ENCODE assay signal across 10 cellular contexts in genomic region chr14:74402264-74403251, GRCh38. TPM values are rescaled to one million over a fixed set of nuclear protein-coding genes. Genes with fewer than 3 reads are reported as not detected.
DNase-seq lines count a peak whose midpoint lies in the region; ATAC-seq and TF ChIP-seq lines count a peak whose summit lies in the region.
"Had no signal": no experiment of that assay in that cellular context is flagged by ENCODE, and none has a peak within 500 bp of the region (broad histone marks: within the 10 kb centered on the region; RNA-seq: fewer than 3 reads in every experiment).

No MANE protein-coding gene starts in this region.

- H3K36me3 ChIP-seq in KMS-11 (ENCODE audit: insufficient read depth), result no peaks in the 10 kb centered on the region
- no peaks in the 10 kb centered on the region for H3K36me3 ChIP-seq in trophoblast cell (ENCODE audit: control insufficient read depth in 1 of 2, insufficient read depth in 2 of 2, low read length in 2 of 2)

- H3K23ac ChIP-seq in trophoblast cell (ENCODE audit: low read length), result no peak overlapping the region

- no peak for ATAC-seq in activated CD8-positive, alpha-beta T cell treated with anti-CD3 and anti-CD28 coated beads, Interleukin-2, amount 10 ng/mL, durations not matched to agents 7 days and 5 days
- no peak for ATAC-seq in activated CD8-positive, alpha-beta T cell treated with anti-CD3 and anti-CD28 coated beads for 36 hours
- ATAC-seq in HG03520 (IDR thresholded peaks at IDR 0.05; ENCODE audit: unreplicated experiment) (no peak), HG02798 (IDR thresholded peaks at IDR 0.05; ENCODE audit: poor library complexity, unreplicated experiment) (no peak)
- ATAC-seq: PC-3 had no signal

- no peaks in the 10 kb centered on the region for H4K20me1 ChIP-seq in KMS-11 (ENCODE audit: insufficient read depth)

- H4K91ac ChIP-seq in trophoblast cell (ENCODE audit: low read depth, low read length), result peak overlapping the region; percentile 15

- H2BK12ac ChIP-seq in trophoblast cell (ENCODE audit: low read length), result no peak overlapping the region

- CTCF ChIA-PET in activated CD8-positive, alpha-beta T cell treated with anti-CD3 and anti-CD28 coated beads, Interleukin-2, amount 10 ng/mL, durations not matched to agents 7 days and 5 days (lab: Charles Lee), result no interaction called here
- CTCF ChIA-PET in activated CD8-positive, alpha-beta T cell treated with anti-CD3 and anti-CD28 coated beads for 36 hours (lab: Charles Lee), result no interaction called here

- H2BK120ac ChIP-seq in trophoblast cell (ENCODE audit: insufficient read depth, low read length, poor library complexity), result no peak overlapping the region

- no peak overlapping the region for H2BK5ac ChIP-seq in trophoblast cell (ENCODE audit: low read depth, low read length, poor library complexity)

- H3K9ac ChIP-seq in KMS-11, result peak overlapping the region; percentile 56; the same call in 1 of the 2 replicates
- H3K9ac ChIP-seq in trophoblast cell (ENCODE audit: low read length), result no peak overlapping the region

- H3K4me3 ChIP-seq in KMS-11 (IDR thresholded peaks at IDR 0.05; ENCODE audit: insufficient read depth, low read depth, low read length) (no peak overlapping the region), trophoblast cell (ENCODE audit: low read depth, low read length) (no peak overlapping the region)

- POLR2A ChIA-PET in activated CD8-positive, alpha-beta T cell treated with anti-CD3 and anti-CD28 coated beads, Interleukin-2, amount 10 ng/mL, durations not matched to agents 7 days and 5 days (lab: Charles Lee), result interaction anchor here (0.6 to 1.5 kb wide), 3 partner anchors 12 to 361 kb away, joined by 3 to 4 read pairs (median 3); no protein-coding TSS in a partner anchor
- POLR2A ChIA-PET in activated CD8-positive, alpha-beta T cell treated with anti-CD3 and anti-CD28 coated beads for 36 hours (lab: Charles Lee), result interaction anchor here (0.8 kb wide), 1 partner anchor 36 kb away, joined by 3 read pairs; no protein-coding TSS in a partner anchor

- no peak overlapping the region for H3K18ac ChIP-seq in trophoblast cell (ENCODE audit: low read length)

- DNase-seq in activated CD8-positive, alpha-beta T cell treated with anti-CD3 and anti-CD28 coated beads, Interleukin-2, amount 10 ng/mL, durations not matched to agents 7 days and 5 days, result peak; percentile 28
- DNase-seq in activated CD8-positive, alpha-beta T cell treated with anti-CD3 and anti-CD28 coated beads for 36 hours, result no peak
- no peak for DNase-seq in activated naive CD8-positive, alpha-beta T cell treated with anti-CD3 and anti-CD28 coated beads for 36 hours
- peak in 1 of 2 donors; percentile 30 for DNase-seq in trophoblast cell
- DNase-seq in NCI-H82 (lab: John Stamatoyannopoulos, UW), result no peak
- DNase-seq: NCI-H1092 treated with DMSO at 0.1 percent for 48 hours, PC-3 had no signal

- no peak overlapping the region for H4K8ac ChIP-seq in trophoblast cell (ENCODE audit: low read depth, low read length)

- H3K27ac ChIP-seq in KMS-11 (peak overlapping the region; percentile 77), trophoblast cell (ENCODE audit: low read depth, low read length) (no peak overlapping the region)

- H3K79me2 ChIP-seq in KMS-11 (ENCODE audit: insufficient read depth, low read depth), result no peaks in the 10 kb centered on the region
- H3K79me2 ChIP-seq in trophoblast cell (ENCODE audit: control insufficient read depth, insufficient read depth, low read length, poor library complexity), result no peaks in the 10 kb centered on the region

- H3K9me3 Mint-ChIP-seq in activated CD8-positive, alpha-beta T cell treated with anti-CD3 and anti-CD28 coated beads, Interleukin-2, amount 10 ng/mL, durations not matched to agents 7 days and 5 days (ENCODE audit: insufficient read depth), result no peaks in the 10 kb centered on the region
- no peaks in the 10 kb centered on the region for H3K9me3 Mint-ChIP-seq in activated CD8-positive, alpha-beta T cell treated with anti-CD3 and anti-CD28 coated beads for 36 hours
- no peaks in the 10 kb centered on the region for H3K9me3 Mint-ChIP-seq in activated naive CD8-positive, alpha-beta T cell treated with anti-CD3 and anti-CD28 coated beads for 36 hours

- no peaks in the 10 kb centered on the region for H3K36me3 Mint-ChIP-seq in activated CD8-positive, alpha-beta T cell treated with anti-CD3 and anti-CD28 coated beads, Interleukin-2, amount 10 ng/mL, durations not matched to agents 7 days and 5 days (ENCODE audit: low read depth)
- no peaks in the 10 kb centered on the region for H3K36me3 Mint-ChIP-seq in activated CD8-positive, alpha-beta T cell treated with anti-CD3 and anti-CD28 coated beads for 36 hours (ENCODE audit: low read depth)
- no peaks in the 10 kb centered on the region for H3K36me3 Mint-ChIP-seq in activated naive CD8-positive, alpha-beta T cell treated with anti-CD3 and anti-CD28 coated beads for 36 hours

- H3K4me1 ChIP-seq in KMS-11 (ENCODE audit: low read depth, poor library complexity, severe bottlenecking) (peaks cover 26% of the 10 kb centered on the region), trophoblast cell (ENCODE audit: control insufficient read depth in 1 of 2, insufficient read depth in 2 of 2, low read length in 2 of 2) (peaks cover 7 to 15% of the 10 kb centered on the region in 2 experiments)

- no peak for TF ChIP-seq CTCF in activated CD8-positive, alpha-beta T cell treated with anti-CD3 and anti-CD28 coated beads for 36 hours (IDR thresholded peaks at IDR 0.05)
- no peak for TF ChIP-seq CTCF in KMS-11 (conservative IDR thresholded peaks at IDR 0.05; ENCODE audit: low read depth, low read length)

- peaks cover 13% of the 10 kb centered on the region for H3K27me3 Mint-ChIP-seq in activated CD8-positive, alpha-beta T cell treated with anti-CD3 and anti-CD28 coated beads, Interleukin-2, amount 10 ng/mL, durations not matched to agents 7 days and 5 days (ENCODE audit: low read depth)
- no peaks in the 10 kb centered on the region for H3K27me3 Mint-ChIP-seq in activated CD8-positive, alpha-beta T cell treated with anti-CD3 and anti-CD28 coated beads for 36 hours
- no peaks in the 10 kb centered on the region for H3K27me3 Mint-ChIP-seq in activated naive CD8-positive, alpha-beta T cell treated with anti-CD3 and anti-CD28 coated beads for 36 hours

- peak overlapping the region; percentile 8 for H3K14ac ChIP-seq in trophoblast cell (ENCODE audit: low read length)

- H3K9me3 ChIP-seq in trophoblast cell (ENCODE audit: insufficient read depth, low read depth, low read length), result no peaks in the 10 kb centered on the region

- H2AK5ac ChIP-seq in trophoblast cell (ENCODE audit: low read length), result no peak overlapping the region

- peak overlapping the region; percentile 92 for H3K27ac Mint-ChIP-seq in activated CD8-positive, alpha-beta T cell treated with anti-CD3 and anti-CD28 coated beads, Interleukin-2, amount 10 ng/mL, durations not matched to agents 7 days and 5 days
- no peak overlapping the region for H3K27ac Mint-ChIP-seq in activated CD8-positive, alpha-beta T cell treated with anti-CD3 and anti-CD28 coated beads for 36 hours
- peak overlapping the region; percentile 71 for H3K27ac Mint-ChIP-seq in activated naive CD8-positive, alpha-beta T cell treated with anti-CD3 and anti-CD28 coated beads for 36 hours

- H2AFZ ChIP-seq in KMS-11 (ENCODE audit: low read depth) (peak overlapping the region; percentile 85), trophoblast cell (ENCODE audit: insufficient read depth, low read length, poor library complexity) (no peak overlapping the region)

- peak overlapping the region; percentile 86 for H3K4me2 ChIP-seq in KMS-11
- H3K4me2 ChIP-seq in trophoblast cell (ENCODE audit: low read length), result no peak overlapping the region

- H3K4ac ChIP-seq in trophoblast cell (ENCODE audit: low read depth, low read length), result no peak overlapping the region

- H3K4me3 Mint-ChIP-seq in activated CD8-positive, alpha-beta T cell treated with anti-CD3 and anti-CD28 coated beads, Interleukin-2, amount 10 ng/mL, durations not matched to agents 7 days and 5 days, result peak overlapping the region; percentile 72
- no peak overlapping the region for H3K4me3 Mint-ChIP-seq in activated CD8-positive, alpha-beta T cell treated with anti-CD3 and anti-CD28 coated beads for 36 hours
- peak overlapping the region; percentile 51 for H3K4me3 Mint-ChIP-seq in activated naive CD8-positive, alpha-beta T cell treated with anti-CD3 and anti-CD28 coated beads for 36 hours

- intact Hi-C loops in activated CD8-positive, alpha-beta T cell treated with anti-CD3 and anti-CD28 coated beads for 36 hours (cut with micrococcal nuclease), result no loop called here

- H4K12ac ChIP-seq in trophoblast cell (ENCODE audit: low read depth, low read length), result no peak overlapping the region

- H3K4me1 Mint-ChIP-seq in activated CD8-positive, alpha-beta T cell treated with anti-CD3 and anti-CD28 coated beads, Interleukin-2, amount 10 ng/mL, durations not matched to agents 7 days and 5 days (ENCODE audit: low read depth), result peaks cover 31% of the 10 kb centered on the region
- peaks cover 15% of the 10 kb centered on the region for H3K4me1 Mint-ChIP-seq in activated CD8-positive, alpha-beta T cell treated with anti-CD3 and anti-CD28 coated beads for 36 hours (ENCODE audit: low read depth)
- H3K4me1 Mint-ChIP-seq in activated naive CD8-positive, alpha-beta T cell treated with anti-CD3 and anti-CD28 coated beads for 36 hours, result peaks cover 11% of the 10 kb centered on the region

- WGBS in trophoblast cell (ENCODE audit: extremely low coverage, insufficient coverage, insufficient read length), result no CpG with 5 or more reads among the region's 13 CpGs

- H3K27me3 ChIP-seq in KMS-11 (ENCODE audit: insufficient read depth, low read depth) (no peaks in the 10 kb centered on the region), trophoblast cell (ENCODE audit: insufficient read depth, low read length) (no peaks in the 10 kb centered on the region)

- H3K79me1 ChIP-seq in trophoblast cell (ENCODE audit: low read length), result no peaks in the 10 kb centered on the region

RNA-seq across cellular contexts. Expression of gene SYNDIG1L, which starts 23.5 kb away (rescaled TPM):
- not detected for total RNA-seq in activated CD8-positive, alpha-beta T cell treated with anti-CD3 and anti-CD28 coated beads, Interleukin-2, amount 10 ng/mL, durations not matched to agents 7 days and 5 days
- total RNA-seq in activated CD8-positive, alpha-beta T cell treated with anti-CD3 and anti-CD28 coated beads for 36 hours, result not detected
- total RNA-seq in activated naive CD8-positive, alpha-beta T cell treated with anti-CD3 and anti-CD28 coated beads for 36 hours, result not detected
- polyA plus RNA-seq in trophoblast cell (2013), result 0.34 and 0.47 TPM in 2 replicates
- total RNA-seq: PC-3 had no signal

RNA-seq across cellular contexts. Expression of gene VRTN, which starts 54.3 kb away (rescaled TPM):
- total RNA-seq in activated CD8-positive, alpha-beta T cell treated with anti-CD3 and anti-CD28 coated beads, Interleukin-2, amount 10 ng/mL, durations not matched to agents 7 days and 5 days, result not detected
- not detected for total RNA-seq in activated CD8-positive, alpha-beta T cell treated with anti-CD3 and anti-CD28 coated beads for 36 hours
- not detected for total RNA-seq in activated naive CD8-positive, alpha-beta T cell treated with anti-CD3 and anti-CD28 coated beads for 36 hours
- polyA plus RNA-seq in trophoblast cell (2013), result 0.01 TPM in 1 of 2 replicates, not detected in the other
- total RNA-seq: PC-3 had no signal
